In genomic region chr1:161545005-161545731, GRCh38 we compare ENCODE assay signal across 5 cellular contexts. TPM values are rescaled to one million over a fixed set of nuclear protein-coding genes. Genes with fewer than 3 reads are reported as not detected.
"Had no signal": no experiment of that assay in that cellular context is flagged by ENCODE, and none has a peak within 500 bp of the region (broad histone marks: within the 10 kb centered on the region; RNA-seq: fewer than 3 reads in every experiment).

No MANE protein-coding gene starts in this region.

RNA-seq across cellular contexts. Expression of gene FCGR3A, which starts 4.5 kb away (rescaled TPM):
- total RNA-seq: activated CD4-positive, alpha-beta T cell treated with anti-CD3 and anti-CD28 coated beads, Interleukin-2, amount 10 ng/mL, durations not matched to agents 24 days and 14 days; activated CD8-positive, alpha-beta memory T cell treated with anti-CD3 and anti-CD28 coated beads for 36 hours; activated T-helper 1 cell treated with anti-CD3 and anti-CD28 coated beads, Interleukin-12 subunit alpha, Interleukin-12 subunit beta, Interleukin-2, Interleukin-4 antibody, amounts not matched to agents 30 ng/mL and 10 ng/mL and 1 ng/mL, durations not matched to agents 14 hours and 24 hours and 36 hours; epithelial cell of proximal tubule; mesothelial cell of epicardium had no signal

RNA-seq across cellular contexts. Expression of gene FCGR2A, which starts 39.9 kb away (rescaled TPM):
- total RNA-seq: activated CD4-positive, alpha-beta T cell treated with anti-CD3 and anti-CD28 coated beads, Interleukin-2, amount 10 ng/mL, durations not matched to agents 24 days and 14 days; activated CD8-positive, alpha-beta memory T cell treated with anti-CD3 and anti-CD28 coated beads for 36 hours; activated T-helper 1 cell treated with anti-CD3 and anti-CD28 coated beads, Interleukin-12 subunit alpha, Interleukin-12 subunit beta, Interleukin-2, Interleukin-4 antibody, amounts not matched to agents 30 ng/mL and 10 ng/mL and 1 ng/mL, durations not matched to agents 14 hours and 24 hours and 36 hours; epithelial cell of proximal tubule had no signal
